In genomic region chr10:85447690-85448089, GRCh38 we compare ENCODE assay signal across 23 cellular contexts.
"Had no signal": no experiment of that assay in that cellular context is flagged by ENCODE, and none has a peak within 500 bp of the region (broad histone marks: within the 10 kb centered on the region; RNA-seq: fewer than 3 reads in every experiment).

No MANE protein-coding gene starts in this region.

- H3K4me3 ChIP-seq: left ventricle myocardium inferior, mucosa of descending colon, spleen, suprapubic skin, tibial artery, upper lobe of right lung had no signal

- H3K36me3 ChIP-seq: left ventricle myocardium inferior, spleen, suprapubic skin, tibial artery, upper lobe of right lung had no signal

- DNase-seq: activated effector memory CD4-positive, alpha-beta T cell treated with Interleukin-2 at 50 U/mL for 16 hours; activated naive CD4-positive, alpha-beta T cell treated with Interleukin-2 at 50 U/mL for 16 hours; activated T-cell treated with anti-CD3 and anti-CD28 coated beads for 4 hours; anterior cingulate cortex; dermis blood vessel endothelial cell; effector CD4-positive, alpha-beta T cell; glutamatergic neuron; left ventricle myocardium inferior; mucosa of descending colon; posterior cingulate gyrus; right cardiac atrium; spleen; stimulated activated naive CD4-positive, alpha-beta T cell; T1000; tibial artery; upper lobe of right lung had no signal

- H3K4me1 ChIP-seq: left ventricle myocardium inferior, spleen, suprapubic skin, tibial artery, upper lobe of right lung had no signal

- H3K9me3 ChIP-seq: left ventricle myocardium inferior, mucosa of descending colon, spleen, suprapubic skin, tibial artery, upper lobe of right lung had no signal

- FAIRE-seq: colon, endometrium, frontal cortex, islet of Langerhans had no signal

- H3K27me3 ChIP-seq: spleen, suprapubic skin, tibial artery, upper lobe of right lung had no signal

- ATAC-seq: mucosa of descending colon, right cardiac atrium, upper lobe of right lung, WTC11 had no signal

- H3K27ac ChIP-seq: epithelial cell of prostate, left ventricle myocardium inferior, spleen, suprapubic skin, tibial artery, upper lobe of right lung had no signal
